ENCODE assay signal across 20 cellular contexts in genomic region chr4:823093-823760, GRCh38. TPM values are rescaled to one million over a fixed set of nuclear protein-coding genes. Genes with fewer than 3 reads are reported as not detected.
A peak's percentile ranks its signal among the peaks of the same experiment; 100 is the strongest.
DNase-seq lines count a peak whose midpoint lies in the region; ATAC-seq, FAIRE-seq and TF ChIP-seq lines count a peak whose summit lies in the region.
"Had no signal": no experiment of that assay in that cellular context is flagged by ENCODE, and none has a peak within 500 bp of the region (broad histone marks: within the 10 kb centered on the region; RNA-seq: fewer than 3 reads in every experiment).

No MANE protein-coding gene starts in this region.

- peaks cover 17% of the 10 kb centered on the region; the same call in 1 of the 2 replicates for H3F3A ChIP-seq in PC-9 (ENCODE audit: insufficient read depth, low read depth)

- no peak overlapping the region for H2BK5ac ChIP-seq in trophoblast cell (ENCODE audit: low read depth, low read length, poor library complexity)

- no peak overlapping the region for H3K27ac ChIP-seq in CD4-positive, alpha-beta T cell (ENCODE audit: low read depth, low read length)
- H3K27ac ChIP-seq in SJCRH30 (no peak overlapping the region), kidney (ENCODE audit: low read depth in 2 of 2, low read length in 2 of 2) (no peak overlapping the region), trophoblast cell (ENCODE audit: low read depth, low read length) (no peak overlapping the region), PC-9 (no peak overlapping the region), gastrocnemius medialis (no peak overlapping the region)
- H3K27ac ChIP-seq: RWPE1, SJSA1 had no signal

- H4K8ac ChIP-seq in trophoblast cell (ENCODE audit: low read depth, low read length) = no peak overlapping the region

- H3K4ac ChIP-seq in trophoblast cell (ENCODE audit: low read depth, low read length) = no peak overlapping the region

- TF ChIP-seq POLR2A in gastrocnemius medialis (IDR thresholded peaks at IDR 0.05) = no peak

- FAIRE-seq in kidney (lab: Jason Lieb, UNC) = no peak
- FAIRE-seq: H1, HepG2 had no signal

- H2AK5ac ChIP-seq in trophoblast cell (ENCODE audit: low read length) = no peak overlapping the region

- H3K36me3 ChIP-seq in SJCRH30 (no peaks in the 10 kb centered on the region), kidney (ENCODE audit: control insufficient read depth in 1 of 2, insufficient read depth in 2 of 2, low read length in 2 of 2) (no peaks in the 10 kb centered on the region), trophoblast cell (ENCODE audit: control insufficient read depth in 1 of 2, insufficient read depth in 2 of 2, low read length in 2 of 2) (no peaks in the 10 kb centered on the region), PC-9 (ENCODE audit: low read depth) (no peaks in the 10 kb centered on the region), gastrocnemius medialis (no peaks in the 10 kb centered on the region)
- H3K36me3 ChIP-seq: SJSA1 had no signal

- in situ Hi-C loops in gastrocnemius medialis (cut with MboI; ENCODE audit: low sequenced_read_pairs in 4 of 4) = no loop called here

- ATAC-seq in CD4-positive, alpha-beta T cell (ENCODE audit: poor library complexity) = no peak
- no peak for ATAC-seq in gastrocnemius medialis
- ATAC-seq: HepG2 had no signal

- H3K79me2 ChIP-seq in trophoblast cell (ENCODE audit: control insufficient read depth, insufficient read depth, low read length, poor library complexity) (no peaks in the 10 kb centered on the region), PC-9 (ENCODE audit: low read depth) (no peaks in the 10 kb centered on the region)

- no peak overlapping the region for H3K4me2 ChIP-seq in trophoblast cell (ENCODE audit: low read length)
- H3K4me2 ChIP-seq in PC-9 = no peak overlapping the region

- no peak overlapping the region for H3K23ac ChIP-seq in trophoblast cell (ENCODE audit: low read length)

- POLR2A ChIA-PET in CD4-positive, alpha-beta T cell (lab: Charles Lee) = no interaction called here
- POLR2A ChIA-PET in PC-9 (lab: Charles Lee; ENCODE audit: unreplicated experiment) = no interaction called here

- H3K9me3 Mint-ChIP-seq in CD4-positive, alpha-beta T cell = no peaks in the 10 kb centered on the region
- no peaks in the 10 kb centered on the region for H3K9me3 Mint-ChIP-seq in type B pancreatic cell

- H3K27ac Mint-ChIP-seq in CD4-positive, alpha-beta T cell = no peak overlapping the region
- no peak overlapping the region for H3K27ac Mint-ChIP-seq in type B pancreatic cell
- H3K27ac Mint-ChIP-seq: CD4-positive, CD25-positive, alpha-beta regulatory T cell had no signal

- no peak overlapping the region for H3K18ac ChIP-seq in trophoblast cell (ENCODE audit: low read length)

- no peak overlapping the region for H2BK12ac ChIP-seq in trophoblast cell (ENCODE audit: low read length)

- CTCF ChIA-PET in CD4-positive, alpha-beta T cell (lab: Charles Lee) = no interaction called here
- CTCF ChIA-PET in PC-9 (lab: Charles Lee) = no interaction called here

- no peaks in the 10 kb centered on the region for H3K36me3 Mint-ChIP-seq in CD4-positive, alpha-beta T cell (ENCODE audit: low read depth)
- H3K36me3 Mint-ChIP-seq in type B pancreatic cell = no peaks in the 10 kb centered on the region
- H3K36me3 Mint-ChIP-seq: CD4-positive, CD25-positive, alpha-beta regulatory T cell had no signal

- H3K4me3 ChIP-seq in SJCRH30 = peak overlapping the region; percentile 23
- H3K4me3 ChIP-seq in kidney (ENCODE audit: low read length in 2 of 2) = no peak overlapping the region
- H3K4me3 ChIP-seq in trophoblast cell (ENCODE audit: low read depth, low read length) = no peak overlapping the region
- no peak overlapping the region for H3K4me3 ChIP-seq in PC-9
- H3K4me3 ChIP-seq in gastrocnemius medialis = no peak overlapping the region
- H3K4me3 ChIP-seq: SJSA1 had no signal

- WGBS in trophoblast cell (ENCODE audit: extremely low coverage, insufficient coverage, insufficient read length) = no CpG with 5 or more reads among the region's 22 CpGs

- TF ChIP-seq CTCF in CD4-positive, alpha-beta T cell (IDR thresholded peaks at IDR 0.05) = no peak
- TF ChIP-seq CTCF in kidney (IDR thresholded peaks at IDR 0.05; ENCODE audit: borderline replicate concordance, extremely low read depth, insufficient read depth) (no peak), PC-9 (conservative IDR thresholded peaks at IDR 0.05) (no peak), type B pancreatic cell (conservative IDR thresholded peaks at IDR 0.05) (no peak), gastrocnemius medialis (IDR thresholded peaks at IDR 0.05 in 4 of 5, conservative IDR thresholded peaks at IDR 0.05 in 1 of 5) (no peak)

- no peak overlapping the region for H4K91ac ChIP-seq in trophoblast cell (ENCODE audit: low read depth, low read length)

- H3K4me1 ChIP-seq in SJCRH30 = peaks cover 9% of the 10 kb centered on the region; the same call in 1 of the 2 replicates
- no peaks in the 10 kb centered on the region for H3K4me1 ChIP-seq in kidney (ENCODE audit: control insufficient read depth in 1 of 2, insufficient read depth in 1 of 2, low read depth in 1 of 2, low read length in 2 of 2)
- H3K4me1 ChIP-seq in trophoblast cell (ENCODE audit: control insufficient read depth in 1 of 2, insufficient read depth in 2 of 2, low read length in 2 of 2) = peaks cover 0 to 2% of the 10 kb centered on the region in 2 experiments
- no peaks in the 10 kb centered on the region for H3K4me1 ChIP-seq in PC-9 (replicated peaks; ENCODE audit: insufficient read depth)
- no peaks in the 10 kb centered on the region for H3K4me1 ChIP-seq in gastrocnemius medialis
- H3K4me1 ChIP-seq: SJSA1 had no signal

- no peak overlapping the region for H4K12ac ChIP-seq in trophoblast cell (ENCODE audit: low read depth, low read length)

- H3K9me2 ChIP-seq in PC-9 (ENCODE audit: insufficient read depth) = no peaks in the 10 kb centered on the region

- H3K4me1 Mint-ChIP-seq in CD4-positive, alpha-beta T cell (ENCODE audit: low read depth) = peaks cover 5% of the 10 kb centered on the region
- no peaks in the 10 kb centered on the region for H3K4me1 Mint-ChIP-seq in type B pancreatic cell (ENCODE audit: unreplicated experiment)

- no peak for DNase-seq in CD4-positive, alpha-beta T cell
- DNase-seq in SJCRH30 (peak; percentile 39 to 51), kidney (peak; percentile 55), trophoblast cell (peak; percentile 13 to 22), GM19240 (ENCODE audit: insufficient read length, low spot score) (no peak), PC-9 (no peak), type B pancreatic cell (ENCODE audit: extremely low spot score, unreplicated experiment) (no peak), gastrocnemius medialis (no peak)
- DNase-seq: Calu3; CD4-positive, CD25-positive, alpha-beta regulatory T cell; DMS53; MM.1S; NCI-H1092 treated with DMSO at 0.1 percent for 48 hours; NCI-H2081 treated with DMSO at 0.1 percent for 48 hours; NCI-H510A; NCI-H774 had no signal

- peaks cover 62% of the 10 kb centered on the region for H3K27me3 Mint-ChIP-seq in CD4-positive, alpha-beta T cell
- H3K27me3 Mint-ChIP-seq in type B pancreatic cell = peaks cover 60% of the 10 kb centered on the region

- peaks cover 57% of the 10 kb centered on the region for H3K27me3 ChIP-seq in CD4-positive, alpha-beta T cell (ENCODE audit: control insufficient read depth, insufficient read depth, low read length)
- H3K27me3 ChIP-seq in SJCRH30 (peaks cover 5% of the 10 kb centered on the region), trophoblast cell (ENCODE audit: insufficient read depth, low read length) (peaks cover 41% of the 10 kb centered on the region), PC-9 (ENCODE audit: insufficient read depth, low read depth) (no peaks in the 10 kb centered on the region), gastrocnemius medialis (peaks cover 54 to 86% (median 77%) of the 10 kb centered on the region in 3 donors)

- H3K9ac ChIP-seq in kidney (ENCODE audit: low read length in 2 of 2) = no peak overlapping the region
- no peak overlapping the region for H3K9ac ChIP-seq in trophoblast cell (ENCODE audit: low read length)

- H2AFZ ChIP-seq in trophoblast cell (ENCODE audit: insufficient read depth, low read length, poor library complexity) (no peak overlapping the region), PC-9 (no peak overlapping the region)

- no peaks in the 10 kb centered on the region; the same call in 1 of the 2 replicates for H4K20me1 ChIP-seq in PC-9 (ENCODE audit: insufficient read depth)

- no TSS peak for BruUV-seq in PC-9 (replicated peaks; lab: Mats Ljungman, UMichigan)

- H3K9me3 ChIP-seq in CD4-positive, alpha-beta T cell (ENCODE audit: control insufficient read depth, low read length) = no peaks in the 10 kb centered on the region
- H3K9me3 ChIP-seq in SJCRH30 (replicated peaks) = no peaks in the 10 kb centered on the region
- H3K9me3 ChIP-seq in kidney (ENCODE audit: control insufficient read depth in 1 of 2, low read length in 2 of 2) = no peaks in the 10 kb centered on the region
- peaks cover 13% of the 10 kb centered on the region for H3K9me3 ChIP-seq in trophoblast cell (ENCODE audit: insufficient read depth, low read depth, low read length)
- no peaks in the 10 kb centered on the region for H3K9me3 ChIP-seq in PC-9 (ENCODE audit: insufficient read depth, low read depth)
- H3K9me3 ChIP-seq in gastrocnemius medialis = no peaks in the 10 kb centered on the region
- H3K9me3 ChIP-seq: SJSA1 had no signal

- no peaks in the 10 kb centered on the region for H3K79me1 ChIP-seq in trophoblast cell (ENCODE audit: low read length)

- peak overlapping the region; percentile 25 for H3K4me3 Mint-ChIP-seq in CD4-positive, alpha-beta T cell
- H3K4me3 Mint-ChIP-seq in type B pancreatic cell = no peak overlapping the region

- intact Hi-C loops in CD4-positive, alpha-beta T cell (cut with DNase I, micrococcal nuclease) = no loop called here
- intact Hi-C loops in kidney (cut with DNase I) = no loop called here
- intact Hi-C loops in PC-9 (cut with micrococcal nuclease; ENCODE audit: unreplicated experiment) = no loop called here
- intact Hi-C loops in gastrocnemius medialis (cut with DNase I; ENCODE audit: low total_unique reads) = no loop called here

- no peak overlapping the region for H3K14ac ChIP-seq in trophoblast cell (ENCODE audit: low read length)

- no peak overlapping the region for H2BK120ac ChIP-seq in trophoblast cell (ENCODE audit: insufficient read depth, low read length, poor library complexity)

RNA-seq across cellular contexts. Expression of gene CPLX1, which starts 2.7 kb away (rescaled TPM):
- 1 to 10 TPM; 1.5 TPM for total RNA-seq in CD4-positive, alpha-beta T cell
- 0.28 and 0.59 TPM in 2 replicates for total RNA-seq in SJCRH30 (2014; rRNA removed; shearing (Covaris generic))
- total RNA-seq in kidney (10.2 TPM), PC-9 (2021) (2.2 and 3.9 TPM in 2 replicates), type B pancreatic cell (ENCODE audit: low replicate concordance) (3.7 and 5.6 TPM in 2 replicates), gastrocnemius medialis (1 to 10 TPM in 1 of 4 donors, under 1 TPM in 1, not detected in 2; 0.91 to 1.0 TPM)
- polyA plus RNA-seq in kidney (ENCODE audit: insufficient read depth, low read depth, low replicate concordance) = 3.9 TPM
- 0.67 and 0.78 TPM in 2 replicates for polyA plus RNA-seq in trophoblast cell (2013)
- total RNA-seq: SJSA1 had no signal

Comparison
In these comparisons a context has a peak if more than half of its experiments do, and no peak if none do; other contexts are left out.
1. DNase-seq: peak in SJCRH30 (2 of 2), kidney (single experiment) and trophoblast cell (2 of 2); none in CD4-positive, alpha-beta T cell (0 of 10), GM19240 (single experiment), PC-9 (0 of 2), type B pancreatic cell (single experiment) and gastrocnemius medialis (0 of 2).